In genomic region chr1:30986755-30987154, GRCh38 we compare ENCODE assay signal across 1 cellular context.
TF ChIP-seq lines count a peak whose summit lies in the region.

No MANE protein-coding gene starts in this region.

TF ChIP-seq in WTC11, 78 proteins besides CTCF, POLR2A, EP300 and RAD21 (continued from another document):
- no peak for TF ChIP-seq STAT6 (CRISPR knock-in tag; conservative IDR thresholded peaks at IDR 0.05; ENCODE audit: low read depth)
- no peak for TF ChIP-seq MYBL2 (CRISPR knock-in tag; IDR thresholded peaks at IDR 0.05)
- no peak for TF ChIP-seq ARID4B (CRISPR knock-in tag; IDR thresholded peaks at IDR 0.05; ENCODE audit: borderline replicate concordance)
- TF ChIP-seq FOXP4 (CRISPR knock-in tag; IDR thresholded peaks at IDR 0.05) = no peak
- TF ChIP-seq SP1 (CRISPR knock-in tag; conservative IDR thresholded peaks at IDR 0.05) = no peak
- no peak for TF ChIP-seq ATF2 (CRISPR knock-in tag; IDR thresholded peaks at IDR 0.05; ENCODE audit: borderline replicate concordance, low read depth)
- no peak for TF ChIP-seq GABPB1 (CRISPR knock-in tag; IDR thresholded peaks at IDR 0.05)
- no peak for TF ChIP-seq FOXK1 (CRISPR knock-in tag; IDR thresholded peaks at IDR 0.05)
- TF ChIP-seq ZNF425 (CRISPR knock-in tag; conservative IDR thresholded peaks at IDR 0.05) = no peak
- no peak for TF ChIP-seq IRF1 (CRISPR knock-in tag; IDR thresholded peaks at IDR 0.05)
- no peak for TF ChIP-seq USF1 (CRISPR knock-in tag; IDR thresholded peaks at IDR 0.05)
- TF ChIP-seq HMGA2 (CRISPR knock-in tag; IDR thresholded peaks at IDR 0.05) = no peak
